1 cellular context compared by ENCODE assay signal in genomic region chr19:49691243-49692101, GRCh38.
A peak's percentile ranks its signal among the peaks of the same experiment; 100 is the strongest.
TF ChIP-seq lines count a peak whose summit lies in the region.

No MANE protein-coding gene starts in this region.

TF ChIP-seq in WTC11, 78 proteins besides CTCF, POLR2A, EP300 and RAD21 (continued from another document and continues in another):
- peak; percentile 53; the same call in 1 of the 2 replicates for TF ChIP-seq E2F1 (CRISPR knock-in tag; IDR thresholded peaks at IDR 0.05)
- TF ChIP-seq HMGA2 (CRISPR knock-in tag; IDR thresholded peaks at IDR 0.05) = no peak
- no peak for TF ChIP-seq ZNF423 (CRISPR knock-in tag; IDR thresholded peaks at IDR 0.05)
- TF ChIP-seq ZNF232 (CRISPR knock-in tag; IDR thresholded peaks at IDR 0.05) = no peak
- no peak for TF ChIP-seq TP53 (CRISPR knock-in tag; IDR thresholded peaks at IDR 0.05)
- no peak for TF ChIP-seq ZNF138 (CRISPR knock-in tag; conservative IDR thresholded peaks at IDR 0.05)
- TF ChIP-seq, protein P1, sequence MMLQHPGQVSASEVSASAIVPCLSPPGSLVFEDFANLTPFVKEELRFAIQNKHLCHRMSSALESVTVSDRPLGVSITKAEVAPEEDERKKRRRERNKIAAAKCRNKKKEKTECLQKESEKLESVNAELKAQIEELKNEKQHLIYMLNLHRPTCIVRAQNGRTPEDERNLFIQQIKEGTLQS (CRISPR knock-in tag; conservative IDR thresholded peaks at IDR 0.05) = no peak
- TF ChIP-seq, protein P2, sequence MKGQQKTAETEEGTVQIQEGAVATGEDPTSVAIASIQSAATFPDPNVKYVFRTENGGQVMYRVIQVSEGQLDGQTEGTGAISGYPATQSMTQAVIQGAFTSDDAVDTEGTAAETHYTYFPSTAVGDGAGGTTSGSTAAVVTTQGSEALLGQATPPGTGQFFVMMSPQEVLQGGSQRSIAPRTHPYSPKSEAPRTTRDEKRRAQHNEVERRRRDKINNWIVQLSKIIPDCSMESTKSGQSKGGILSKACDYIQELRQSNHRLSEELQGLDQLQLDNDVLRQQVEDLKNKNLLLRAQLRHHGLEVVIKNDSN (CRISPR knock-in tag; IDR thresholded peaks at IDR 0.05) = no peak
- TF ChIP-seq ELF4 (CRISPR knock-in tag; IDR thresholded peaks at IDR 0.05; ENCODE audit: low read depth) = no peak
- no peak for TF ChIP-seq IRF2 (CRISPR knock-in tag; IDR thresholded peaks at IDR 0.05; ENCODE audit: borderline replicate concordance, low read depth)
- TF ChIP-seq JAZF1 (CRISPR knock-in tag; IDR thresholded peaks at IDR 0.05) = no peak
- no peak for TF ChIP-seq ZNF219 (CRISPR knock-in tag; IDR thresholded peaks at IDR 0.05; ENCODE audit: borderline replicate concordance)
- TF ChIP-seq CREM (CRISPR knock-in tag; IDR thresholded peaks at IDR 0.05) = peak; percentile 25
- no peak for TF ChIP-seq ZNF425 (CRISPR knock-in tag; conservative IDR thresholded peaks at IDR 0.05)
- TF ChIP-seq SMAD4 (CRISPR knock-in tag; IDR thresholded peaks at IDR 0.05) = no peak
- no peak for TF ChIP-seq MXD4 (CRISPR knock-in tag; IDR thresholded peaks at IDR 0.05; ENCODE audit: borderline replicate concordance)
- TF ChIP-seq FOXP1 (CRISPR knock-in tag; IDR thresholded peaks at IDR 0.05; ENCODE audit: borderline replicate concordance) = 0 out of 2 replicates have a peak, but pooled peaks have one; percentile 34
- no peak for TF ChIP-seq FOXK1 (CRISPR knock-in tag; IDR thresholded peaks at IDR 0.05)
- no peak for TF ChIP-seq RORB (CRISPR knock-in tag; IDR thresholded peaks at IDR 0.05)
- TF ChIP-seq, protein P3, sequence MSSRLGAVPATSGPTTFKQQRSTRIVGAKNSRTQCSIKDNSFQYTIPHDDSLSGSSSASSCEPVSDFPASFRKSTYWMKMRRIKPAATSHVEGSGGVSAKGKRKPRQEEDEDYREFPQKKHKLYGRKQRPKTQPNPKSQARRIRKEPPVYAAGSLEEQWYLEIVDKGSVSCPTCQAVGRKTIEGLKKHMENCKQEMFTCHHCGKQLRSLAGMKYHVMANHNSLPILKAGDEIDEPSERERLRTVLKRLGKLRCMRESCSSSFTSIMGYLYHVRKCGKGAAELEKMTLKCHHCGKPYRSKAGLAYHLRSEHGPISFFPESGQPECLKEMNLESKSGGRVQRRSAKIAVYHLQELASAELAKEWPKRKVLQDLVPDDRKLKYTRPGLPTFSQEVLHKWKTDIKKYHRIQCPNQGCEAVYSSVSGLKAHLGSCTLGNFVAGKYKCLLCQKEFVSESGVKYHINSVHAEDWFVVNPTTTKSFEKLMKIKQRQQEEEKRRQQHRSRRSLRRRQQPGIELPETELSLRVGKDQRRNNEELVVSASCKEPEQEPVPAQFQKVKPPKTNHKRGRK (CRISPR knock-in tag; IDR thresholded peaks at IDR 0.05; ENCODE audit: borderline replicate concordance) = no peak
- TF ChIP-seq, protein P4, sequence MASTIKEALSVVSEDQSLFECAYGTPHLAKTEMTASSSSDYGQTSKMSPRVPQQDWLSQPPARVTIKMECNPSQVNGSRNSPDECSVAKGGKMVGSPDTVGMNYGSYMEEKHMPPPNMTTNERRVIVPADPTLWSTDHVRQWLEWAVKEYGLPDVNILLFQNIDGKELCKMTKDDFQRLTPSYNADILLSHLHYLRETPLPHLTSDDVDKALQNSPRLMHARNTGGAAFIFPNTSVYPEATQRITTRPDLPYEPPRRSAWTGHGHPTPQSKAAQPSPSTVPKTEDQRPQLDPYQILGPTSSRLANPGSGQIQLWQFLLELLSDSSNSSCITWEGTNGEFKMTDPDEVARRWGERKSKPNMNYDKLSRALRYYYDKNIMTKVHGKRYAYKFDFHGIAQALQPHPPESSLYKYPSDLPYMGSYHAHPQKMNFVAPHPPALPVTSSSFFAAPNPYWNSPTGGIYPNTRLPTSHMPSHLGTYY (CRISPR knock-in tag; IDR thresholded peaks at IDR 0.05) = no peak; the same call in 1 of the 2 replicates
- 0 out of 2 replicates have a peak, but pooled peaks have one; percentile 13 for TF ChIP-seq IRF1 (CRISPR knock-in tag; IDR thresholded peaks at IDR 0.05)
- TF ChIP-seq, protein P5, sequence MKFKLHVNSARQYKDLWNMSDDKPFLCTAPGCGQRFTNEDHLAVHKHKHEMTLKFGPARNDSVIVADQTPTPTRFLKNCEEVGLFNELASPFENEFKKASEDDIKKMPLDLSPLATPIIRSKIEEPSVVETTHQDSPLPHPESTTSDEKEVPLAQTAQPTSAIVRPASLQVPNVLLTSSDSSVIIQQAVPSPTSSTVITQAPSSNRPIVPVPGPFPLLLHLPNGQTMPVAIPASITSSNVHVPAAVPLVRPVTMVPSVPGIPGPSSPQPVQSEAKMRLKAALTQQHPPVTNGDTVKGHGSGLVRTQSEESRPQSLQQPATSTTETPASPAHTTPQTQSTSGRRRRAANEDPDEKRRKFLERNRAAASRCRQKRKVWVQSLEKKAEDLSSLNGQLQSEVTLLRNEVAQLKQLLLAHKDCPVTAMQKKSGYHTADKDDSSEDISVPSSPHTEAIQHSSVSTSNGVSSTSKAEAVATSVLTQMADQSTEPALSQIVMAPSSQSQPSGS (CRISPR knock-in tag; IDR thresholded peaks at IDR 0.05; ENCODE audit: borderline replicate concordance, low read depth) = no peak
- peak; percentile 92 for TF ChIP-seq ZNF281 (CRISPR knock-in tag; IDR thresholded peaks at IDR 0.05)
- no peak for TF ChIP-seq TCF7 (CRISPR knock-in tag; IDR thresholded peaks at IDR 0.05; ENCODE audit: low read depth)
- TF ChIP-seq PRRX2 (CRISPR knock-in tag; IDR thresholded peaks at IDR 0.05) = 0 out of 2 replicates have a peak, but pooled peaks have one; percentile 23
- TF ChIP-seq ZNF671 (CRISPR knock-in tag; IDR thresholded peaks at IDR 0.05) = no peak
- no peak; the same call in 1 of the 2 replicates for TF ChIP-seq EMX1 (CRISPR knock-in tag; IDR thresholded peaks at IDR 0.05)
- TF ChIP-seq NR1H2 (CRISPR knock-in tag; IDR thresholded peaks at IDR 0.05) = no peak
- TF ChIP-seq, protein P6, sequence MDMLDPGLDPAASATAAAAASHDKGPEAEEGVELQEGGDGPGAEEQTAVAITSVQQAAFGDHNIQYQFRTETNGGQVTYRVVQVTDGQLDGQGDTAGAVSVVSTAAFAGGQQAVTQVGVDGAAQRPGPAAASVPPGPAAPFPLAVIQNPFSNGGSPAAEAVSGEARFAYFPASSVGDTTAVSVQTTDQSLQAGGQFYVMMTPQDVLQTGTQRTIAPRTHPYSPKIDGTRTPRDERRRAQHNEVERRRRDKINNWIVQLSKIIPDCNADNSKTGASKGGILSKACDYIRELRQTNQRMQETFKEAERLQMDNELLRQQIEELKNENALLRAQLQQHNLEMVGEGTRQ (CRISPR knock-in tag; IDR thresholded peaks at IDR 0.05) = no peak; the same call in 1 of the 2 replicates
- TF ChIP-seq, protein P7, sequence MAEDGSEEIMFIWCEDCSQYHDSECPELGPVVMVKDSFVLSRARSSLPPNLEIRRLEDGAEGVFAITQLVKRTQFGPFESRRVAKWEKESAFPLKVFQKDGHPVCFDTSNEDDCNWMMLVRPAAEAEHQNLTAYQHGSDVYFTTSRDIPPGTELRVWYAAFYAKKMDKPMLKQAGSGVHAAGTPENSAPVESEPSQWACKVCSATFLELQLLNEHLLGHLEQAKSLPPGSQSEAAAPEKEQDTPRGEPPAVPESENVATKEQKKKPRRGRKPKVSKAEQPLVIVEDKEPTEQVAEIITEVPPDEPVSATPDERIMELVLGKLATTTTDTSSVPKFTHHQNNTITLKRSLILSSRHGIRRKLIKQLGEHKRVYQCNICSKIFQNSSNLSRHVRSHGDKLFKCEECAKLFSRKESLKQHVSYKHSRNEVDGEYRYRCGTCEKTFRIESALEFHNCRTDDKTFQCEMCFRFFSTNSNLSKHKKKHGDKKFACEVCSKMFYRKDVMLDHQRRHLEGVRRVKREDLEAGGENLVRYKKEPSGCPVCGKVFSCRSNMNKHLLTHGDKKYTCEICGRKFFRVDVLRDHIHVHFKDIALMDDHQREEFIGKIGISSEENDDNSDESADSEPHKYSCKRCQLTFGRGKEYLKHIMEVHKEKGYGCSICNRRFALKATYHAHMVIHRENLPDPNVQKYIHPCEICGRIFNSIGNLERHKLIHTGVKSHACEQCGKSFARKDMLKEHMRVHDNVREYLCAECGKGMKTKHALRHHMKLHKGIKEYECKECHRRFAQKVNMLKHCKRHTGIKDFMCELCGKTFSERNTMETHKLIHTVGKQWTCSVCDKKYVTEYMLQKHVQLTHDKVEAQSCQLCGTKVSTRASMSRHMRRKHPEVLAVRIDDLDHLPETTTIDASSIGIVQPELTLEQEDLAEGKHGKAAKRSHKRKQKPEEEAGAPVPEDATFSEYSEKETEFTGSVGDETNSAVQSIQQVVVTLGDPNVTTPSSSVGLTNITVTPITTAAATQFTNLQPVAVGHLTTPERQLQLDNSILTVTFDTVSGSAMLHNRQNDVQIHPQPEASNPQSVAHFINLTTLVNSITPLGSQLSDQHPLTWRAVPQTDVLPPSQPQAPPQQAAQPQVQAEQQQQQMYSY (CRISPR knock-in tag; IDR thresholded peaks at IDR 0.05) = no peak
- TF ChIP-seq, protein P8, sequence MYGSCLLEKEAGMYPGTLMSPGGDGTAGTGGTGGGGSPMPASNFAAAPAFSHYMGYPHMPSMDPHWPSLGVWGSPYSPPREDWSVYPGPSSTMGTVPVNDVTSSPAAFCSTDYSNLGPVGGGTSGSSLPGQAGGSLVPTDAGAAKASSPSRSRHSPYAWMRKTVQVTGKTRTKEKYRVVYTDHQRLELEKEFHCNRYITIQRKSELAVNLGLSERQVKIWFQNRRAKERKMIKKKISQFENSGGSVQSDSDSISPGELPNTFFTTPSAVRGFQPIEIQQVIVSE (CRISPR knock-in tag; IDR thresholded peaks at IDR 0.05; ENCODE audit: borderline replicate concordance) = no peak
- 0 out of 2 replicates have a peak, but pooled peaks have one; percentile 23 for TF ChIP-seq ATF1 (CRISPR knock-in tag; IDR thresholded peaks at IDR 0.05)
- no peak for TF ChIP-seq KAT7 (CRISPR knock-in tag; IDR thresholded peaks at IDR 0.05; ENCODE audit: borderline replicate concordance)
- TF ChIP-seq ESRRA (CRISPR knock-in tag; IDR thresholded peaks at IDR 0.05; ENCODE audit: borderline replicate concordance) = no peak
- no peak for TF ChIP-seq ZNF396 (CRISPR knock-in tag; IDR thresholded peaks at IDR 0.05; ENCODE audit: borderline replicate concordance)
- no peak for TF ChIP-seq MYBL2 (CRISPR knock-in tag; IDR thresholded peaks at IDR 0.05)
- TF ChIP-seq MAX (CRISPR knock-in tag; IDR thresholded peaks at IDR 0.05) = peak; percentile 69; the same call in 1 of the 2 replicates
- no peak for TF ChIP-seq OVOL2 (CRISPR knock-in tag; IDR thresholded peaks at IDR 0.05; ENCODE audit: borderline replicate concordance)
- peak; percentile 13; the same call in 1 of the 2 replicates for TF ChIP-seq SP1 (CRISPR knock-in tag; conservative IDR thresholded peaks at IDR 0.05)
- no peak for TF ChIP-seq JUN (CRISPR knock-in tag; IDR thresholded peaks at IDR 0.05)
